ENCODE assay signal across 19 cellular contexts in the genomic region with DNA sequence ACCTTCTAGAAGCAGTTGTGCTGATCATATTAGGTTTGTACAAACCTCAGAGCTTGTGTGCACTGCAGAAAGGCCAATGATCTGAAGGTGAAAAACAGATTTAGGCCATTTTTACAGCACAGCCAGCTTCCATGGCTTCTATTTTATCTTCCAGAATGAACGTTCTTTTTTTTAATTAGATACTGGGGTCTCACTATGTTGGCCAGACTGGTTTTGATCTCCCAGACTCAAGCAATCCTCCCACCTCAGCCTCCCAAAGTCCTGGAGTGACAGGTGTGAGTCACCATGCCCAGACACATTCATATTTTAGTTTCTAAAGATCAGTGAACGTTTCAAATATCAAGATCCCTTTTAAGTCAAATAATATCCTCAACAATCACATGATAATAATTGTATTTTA.
A peak's percentile ranks its signal among the peaks of the same experiment; 100 is the strongest.
DNase-seq lines count a peak whose midpoint lies in the region; ATAC-seq and TF ChIP-seq lines count a peak whose summit lies in the region.
"Had no signal": no experiment of that assay in that cellular context is flagged by ENCODE, and none has a peak within 500 bp of the region (broad histone marks: within the 10 kb centered on the region; RNA-seq: fewer than 3 reads in every experiment).

No MANE protein-coding gene starts in this region.

- H3K27me3 ChIP-seq in BLaER1 (no peaks in the 10 kb centered on the region), neutrophil (no peaks in the 10 kb centered on the region)

- H3K4me1 Mint-ChIP-seq in CD14-positive monocyte, result peaks cover 74% of the 10 kb centered on the region
- peaks cover 5% of the 10 kb centered on the region for H3K4me1 Mint-ChIP-seq in activated T-helper 17 cell treated with anti-CD3 and anti-CD28 coated beads, Interleukin-2, amount 50 U/mL, for 72 hours
- H3K4me1 Mint-ChIP-seq: CD4-positive, CD25-positive, alpha-beta regulatory T cell; CD8-positive, alpha-beta memory T cell had no signal

- peaks cover 0 to 2% (median 1%) of the 10 kb centered on the region in 3 donors for H3K27me3 Mint-ChIP-seq in CD14-positive monocyte (ENCODE audit: low read depth in 3 of 3)
- H3K27me3 Mint-ChIP-seq in activated T-helper 17 cell treated with anti-CD3 and anti-CD28 coated beads, Interleukin-2, amount 50 U/mL, for 72 hours, result no peaks in the 10 kb centered on the region

- intact Hi-C loops in CD14-positive monocyte (cut with micrococcal nuclease), result no loop called here

- peak overlapping the region; percentile 99 to 100 (median 100) for H3K27ac Mint-ChIP-seq in CD14-positive monocyte
- H3K27ac Mint-ChIP-seq in activated T-helper 17 cell treated with anti-CD3 and anti-CD28 coated beads, Interleukin-2, amount 50 U/mL, for 72 hours, result peak overlapping the region; percentile 10
- H3K27ac Mint-ChIP-seq: CD4-positive, CD25-positive, alpha-beta regulatory T cell; CD8-positive, alpha-beta memory T cell had no signal

- H3K36me3 ChIP-seq in BLaER1, result no peaks in the 10 kb centered on the region
- no peaks in the 10 kb centered on the region for H3K36me3 ChIP-seq in neutrophil
- H3K36me3 ChIP-seq: HAP-1 had no signal

- no peak overlapping the region for H3K4me2 ChIP-seq in BLaER1
- H3K4me2 ChIP-seq: A549 had no signal

- no peak for TF ChIP-seq CTCF in CD14-positive monocyte (IDR thresholded peaks at IDR 0.05)
- TF ChIP-seq CTCF in neutrophil (IDR thresholded peaks at IDR 0.05), result no peak

- 0 out of 2 replicates have a peak overlapping the region, but pooled peaks have one; percentile 43 for H3K27ac ChIP-seq in BLaER1
- peak overlapping the region; percentile 98 for H3K27ac ChIP-seq in neutrophil
- H3K27ac ChIP-seq: A549, GM23248 had no signal

- no peak for ATAC-seq in activated T-helper 17 cell treated with anti-CD3 and anti-CD28 coated beads, Interleukin-2, amount 50 U/mL, for 72 hours (replicated peaks)
- ATAC-seq in HG03045 (IDR thresholded peaks at IDR 0.05; ENCODE audit: unreplicated experiment), result no peak
- ATAC-seq: A549 had no signal

- H3K9ac ChIP-seq in BLaER1, result no peak overlapping the region
- H3K9ac ChIP-seq: GM23248 had no signal

- DNase-seq in CD14-positive monocyte (ENCODE audit: low spot score), result no peak
- DNase-seq in HK-2 (ENCODE audit: unreplicated experiment), result no peak
- no peak for DNase-seq in stimulated activated CD4-positive, alpha-beta T cell treated with anti-CD3 and anti-CD28 coated beads, Interleukin-4, amount 100 ng/mL, for 24 hours
- DNase-seq: AML-193; CD4-positive, CD25-positive, alpha-beta regulatory T cell; CD8-positive, alpha-beta memory T cell; DMS 273 treated with DMSO at 0.1 percent for 48 hours; DMS53; DND-41; EL; GM23248; IMR-90; KBM-7 had no signal

- peaks cover 0 to 3% of the 10 kb centered on the region in 2 donors for H3K36me3 Mint-ChIP-seq in CD14-positive monocyte
- H3K36me3 Mint-ChIP-seq in activated T-helper 17 cell treated with anti-CD3 and anti-CD28 coated beads, Interleukin-2, amount 50 U/mL, for 72 hours (ENCODE audit: low read depth), result no peaks in the 10 kb centered on the region
- H3K36me3 Mint-ChIP-seq: CD4-positive, CD25-positive, alpha-beta regulatory T cell; CD8-positive, alpha-beta memory T cell had no signal

- peaks cover 0 to 5% (median 0%) of the 10 kb centered on the region in 7 donors for H3K9me3 Mint-ChIP-seq in CD14-positive monocyte
- no peaks in the 10 kb centered on the region for H3K9me3 Mint-ChIP-seq in activated T-helper 17 cell treated with anti-CD3 and anti-CD28 coated beads, Interleukin-2, amount 50 U/mL, for 72 hours
- H3K9me3 Mint-ChIP-seq: CD4-positive, CD25-positive, alpha-beta regulatory T cell; CD8-positive, alpha-beta memory T cell had no signal

- H3K4me1 ChIP-seq in BLaER1 (peaks cover 3% of the 10 kb centered on the region), neutrophil (ENCODE audit: control insufficient read depth in 1 of 2, insufficient read depth in 1 of 2, low read depth in 1 of 2, low read length in 1 of 2) (peaks cover 53 to 61% of the 10 kb centered on the region in 2 experiments)
- H3K4me1 ChIP-seq: A549, HAP-1 had no signal

- H4K20me1 ChIP-seq in BLaER1, result no peaks in the 10 kb centered on the region

- H3K4me3 ChIP-seq in BLaER1 (no peak overlapping the region), neutrophil (ENCODE audit: low read depth in 1 of 2, low read length in 1 of 2) (no peak overlapping the region)
- H3K4me3 ChIP-seq: A549, GM23248, HAP-1 had no signal

- H3K9me3 ChIP-seq in BLaER1 (peaks cover 26% of the 10 kb centered on the region), neutrophil (no peaks in the 10 kb centered on the region)
- H3K9me3 ChIP-seq: A549, HAP-1 had no signal

- no peak overlapping the region for H3K4me3 Mint-ChIP-seq in CD14-positive monocyte
- no peak overlapping the region for H3K4me3 Mint-ChIP-seq in activated T-helper 17 cell treated with anti-CD3 and anti-CD28 coated beads, Interleukin-2, amount 50 U/mL, for 72 hours
- H3K4me3 Mint-ChIP-seq: CD4-positive, CD25-positive, alpha-beta regulatory T cell; CD8-positive, alpha-beta memory T cell had no signal
